In the genomic region with DNA sequence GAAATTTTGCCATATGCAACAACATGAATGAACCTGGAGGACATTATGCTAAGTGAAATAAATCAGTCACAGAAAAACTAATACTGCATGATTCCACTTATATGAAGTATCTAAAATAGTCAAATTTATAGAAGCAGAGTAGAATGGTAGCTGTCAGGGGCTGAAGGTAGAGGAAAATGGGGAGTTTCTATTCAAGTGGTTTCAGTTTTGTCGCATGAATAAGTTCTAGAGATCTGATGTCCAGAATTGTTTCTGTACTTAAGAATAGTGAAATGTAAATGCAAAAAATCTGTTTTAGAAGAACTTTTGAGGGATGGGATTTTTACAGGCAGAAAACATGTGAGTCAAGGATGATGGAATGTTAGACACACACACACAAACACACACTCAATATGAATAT, we compare ENCODE assay signal across 35 cellular contexts. TPM values are rescaled to one million over a fixed set of nuclear protein-coding genes. Genes with fewer than 3 reads are reported as not detected.
"Had no signal": no experiment of that assay in that cellular context is flagged by ENCODE, and none has a peak within 500 bp of the region (broad histone marks: within the 10 kb centered on the region; RNA-seq: fewer than 3 reads in every experiment).

No MANE protein-coding gene starts in this region.

- H3K4me2 ChIP-seq: SK-N-SH had no signal

- H3K9me2 ChIP-seq: SK-N-SH had no signal

- H3K4me1 ChIP-seq: Peyer's patch, SJSA1 had no signal

- H3K27me3 ChIP-seq: MG63, Peyer's patch, SJSA1 had no signal

- H3K4me3 ChIP-seq: MG63, Peyer's patch, SJSA1 had no signal

- H3K27ac ChIP-seq: Peyer's patch, SJSA1 had no signal

- H3K9ac ChIP-seq: SK-N-SH had no signal

- H3K36me3 ChIP-seq: MG63, Peyer's patch, SJSA1 had no signal

- ATAC-seq: PC-3 had no signal

- DNase-seq: Kasumi-1, KBM-7, MG63, MV-4-11, NCI-H1048, NCI-H1092 treated with DMSO at 0.1 percent for 48 hours, NCI-H1105 treated with DMSO at 0.1 percent for 48 hours, NCI-H1417, NCI-H1436, NCI-H146, NCI-H1694, NCI-H187, NCI-H1930, NCI-H2029 treated with DMSO at 0.1 percent for 48 hours, NCI-H2081 treated with DMSO at 0.1 percent for 48 hours, NCI-H2107, NCI-H2171, NCI-H226, NCI-H446 treated with DMSO at 0.1 percent for 48 hours, NCI-H510A, NCI-H524, NCI-H526, NCI-H69, NCI-H748 treated with DMSO at 0.1 percent for 48 hours, NCI-H82, OCI-M1, PC-3, Peyer's patch, Right ventricle myocardium superior, RPMI8226, SHP77 treated with DMSO at 0.1 percent for 48 hours, SK-N-SH, SW 1271 had no signal

- H3K9me3 ChIP-seq: MG63, Peyer's patch, SJSA1, SK-N-SH had no signal

RNA-seq across cellular contexts. Expression of a gene that starts 34.1 kb away (rescaled TPM):
- total RNA-seq: M059J, SJSA1 had no signal
- polyA plus RNA-seq: SK-N-SH had no signal
